8 cellular contexts compared by ENCODE assay signal in genomic region chr6:85449818-85450577, GRCh38. TPM values are rescaled to one million over a fixed set of nuclear protein-coding genes. Genes with fewer than 3 reads are reported as not detected.
DNase-seq lines count a peak whose midpoint lies in the region; ATAC-seq lines count a peak whose summit lies in the region.

TSS of gene NT5E (plus strand) at chr6:85450083. CDS start at chr6:85450140, 57 bp downstream.

- H3K27ac Mint-ChIP-seq in activated naive CD8-positive, alpha-beta T cell = peak within 1 kb of the TSS; percentile 97

- peak; percentile 84 for ATAC-seq in HG02759 (IDR thresholded peaks at IDR 0.05; ENCODE audit: unreplicated experiment)

- H3K9me3 Mint-ChIP-seq in activated naive CD8-positive, alpha-beta T cell (ENCODE audit: low read depth) = no peaks in the 10 kb centered on the region

- H3K36me3 Mint-ChIP-seq in activated naive CD8-positive, alpha-beta T cell = peaks cover 21% of the 10 kb centered on the region

- peak; percentile 56 for DNase-seq in activated CD4-positive, alpha-beta T cell treated with anti-CD3 and anti-CD28 coated beads for 48 hours
- no peak for DNase-seq in activated CD4-positive, alpha-beta T cell treated with anti-CD3 and anti-CD28 coated beads, Interleukin-2, amount 50 U/mL, for 4 hours
- DNase-seq in NCI-H510A (lab: John Stamatoyannopoulos, UW) (peak; percentile 44), globus pallidus (ENCODE audit: low spot score) (peak; percentile 65), occipital lobe (lab: John Stamatoyannopoulos, UW) (peak; percentile 61), NCI-H1092 treated with DMSO at 0.1 percent for 48 hours (lab: John Stamatoyannopoulos, UW) (no peak)

- peak within 1 kb of the TSS; percentile 98 for H3K4me3 Mint-ChIP-seq in activated naive CD8-positive, alpha-beta T cell

- peaks cover 70% of the 10 kb centered on the region for H3K4me1 Mint-ChIP-seq in activated naive CD8-positive, alpha-beta T cell (ENCODE audit: low read depth)

- no peaks in the 10 kb centered on the region for H3K27me3 Mint-ChIP-seq in activated naive CD8-positive, alpha-beta T cell

RNA-seq across cellular contexts. Expression of gene NT5E, which starts in this region (rescaled TPM):
- total RNA-seq in occipital lobe = 4.7 TPM

Comparison
In these comparisons a context has a peak if more than half of its experiments do, and no peak if none do; other contexts are left out.
1. DNase-seq: peak in activated CD4-positive, alpha-beta T cell treated with anti-CD3 and anti-CD28 coated beads for 48 hours (single experiment), NCI-H510A (single experiment), globus pallidus (single experiment) and occipital lobe (single experiment); none in activated CD4-positive, alpha-beta T cell treated with anti-CD3 and anti-CD28 coated beads, Interleukin-2, amount 50 U/mL, for 4 hours (0 of 2) and NCI-H1092 treated with DMSO at 0.1 percent for 48 hours (single experiment).